14 cellular contexts compared by ENCODE assay signal in genomic region chr2:43276517-43276931, GRCh38. TPM values are rescaled to one million over a fixed set of nuclear protein-coding genes. Genes with fewer than 3 reads are reported as not detected.
DNase-seq lines count a peak whose midpoint lies in the region; ATAC-seq, FAIRE-seq and TF ChIP-seq lines count a peak whose summit lies in the region.
"Had no signal": no experiment of that assay in that cellular context is flagged by ENCODE, and none has a peak within 500 bp of the region (broad histone marks: within the 10 kb centered on the region; RNA-seq: fewer than 3 reads in every experiment).

No MANE protein-coding gene starts in this region.

- BruUV-seq in HCT116 (replicated peaks; lab: Mats Ljungman, UMichigan): no TSS peak

- no peak for DNase-seq in HCT116 (ENCODE audit: low read depth, low spot score)
- DNase-seq in small intestine: peak; percentile 90
- DNase-seq in DMS153 treated with DMSO at 0.1 percent for 48 hours (lab: John Stamatoyannopoulos, UW; ENCODE audit: unreplicated experiment): no peak
- no peak for DNase-seq in neuronal stem cell (ENCODE audit: low spot score)
- DNase-seq in middle frontal gyrus (ENCODE audit: extremely low spot score, low spot score): no peak
- DNase-seq in HEK293T (ENCODE audit: extremely low spot score): no peak
- DNase-seq: activated CD4-positive, CD25-positive, alpha-beta regulatory T cell; central memory CD4-positive, alpha-beta T cell; midbrain; stimulated activated CD4-positive, alpha-beta T cell treated with anti-CD3 and anti-CD28 coated beads, Interleukin-12 subunit alpha, Interleukin-12 subunit beta, amount 100 ng/mL, for 4 hours had no signal

- TF ChIP-seq CTCF in HCT116 (IDR thresholded peaks at IDR 0.05 in 2 of 3, conservative IDR thresholded peaks at IDR 0.05 in 1 of 3; ENCODE audit: borderline replicate concordance in 1 of 3, insufficient read depth in 1 of 3, low read depth in 2 of 3, low read length in 2 of 3) (no peak), liver (IDR thresholded peaks at IDR 0.05; ENCODE audit: low read depth, low read length, missing input control) (no peak)

- intact Hi-C loops in HCT116 (cut with micrococcal nuclease): no loop called here

- no peak overlapping the region for H4K8ac ChIP-seq in neuronal stem cell (ENCODE audit: low read depth, low read length)

- no peak overlapping the region for H2BK120ac ChIP-seq in neuronal stem cell (ENCODE audit: low read depth, low read length)

- no peaks in the 10 kb centered on the region for H3K79me1 ChIP-seq in neuronal stem cell (ENCODE audit: low read depth, low read length)

- no peak overlapping the region for H4K91ac ChIP-seq in neuronal stem cell (ENCODE audit: low read depth, low read length, poor library complexity)

- no peak for TF ChIP-seq RAD21 in HCT116 (IDR thresholded peaks at IDR 0.05; ENCODE audit: low read depth)
- no peak for TF ChIP-seq RAD21 in liver (IDR thresholded peaks at IDR 0.05)

- no peaks in the 10 kb centered on the region for H3K9me3 ChIP-seq in HCT116 (ENCODE audit: control insufficient read depth in 1 of 2, insufficient read depth in 1 of 2, low read depth in 1 of 2, low read length in 2 of 2)
- H3K9me3 ChIP-seq in duodenal mucosa (ENCODE audit: control insufficient read depth in 1 of 2, low read length in 2 of 2): no peaks in the 10 kb centered on the region
- H3K9me3 ChIP-seq in liver (ENCODE audit: control insufficient read depth in 4 of 4, low read length in 3 of 4): no peaks in the 10 kb centered on the region
- no peaks in the 10 kb centered on the region for H3K9me3 ChIP-seq in small intestine (ENCODE audit: control insufficient read depth, low read depth)
- H3K9me3 ChIP-seq in neuronal stem cell (replicated peaks in 1 of 2; ENCODE audit: control insufficient read depth in 2 of 2, insufficient read depth in 1 of 2, low read depth in 1 of 2, low read length in 2 of 2): no peaks in the 10 kb centered on the region
- H3K9me3 ChIP-seq: HAP-1 had no signal

- POLR2A ChIA-PET in HCT116 (lab: Charles Lee): no interaction called here
- POLR2A ChIA-PET in HEK293T (lab: Yijun Ruan, JAX): no interaction called here

- H2BK5ac ChIP-seq in neuronal stem cell (ENCODE audit: low read length): no peak overlapping the region

- no peaks in the 10 kb centered on the region for H3K79me2 ChIP-seq in HCT116 (ENCODE audit: insufficient read depth, low read length)

- H3K27ac ChIP-seq in HCT116 (ENCODE audit: low read depth, low read length): peak overlapping the region; percentile 12; the same call in 1 of the 2 replicates
- peak overlapping the region; percentile 55 for H3K27ac ChIP-seq in duodenal mucosa (ENCODE audit: low read depth, low read length)
- H3K27ac ChIP-seq in liver (ENCODE audit: low read depth in 1 of 2, low read length in 2 of 2): peak overlapping the region; percentile 57 to 87
- peak overlapping the region; percentile 24 to 80 for H3K27ac ChIP-seq in small intestine (ENCODE audit: low read depth in 1 of 2, low read length in 1 of 2)
- no peak overlapping the region for H3K27ac ChIP-seq in neuronal stem cell (replicated peaks; ENCODE audit: low read length)
- H3K27ac ChIP-seq: KMS-11 had no signal

- no peaks in the 10 kb centered on the region for H4K20me1 ChIP-seq in HCT116 (ENCODE audit: insufficient read depth)

- no peak overlapping the region for H3K18ac ChIP-seq in neuronal stem cell (ENCODE audit: low read length)

- RAD21 ChIA-PET in HCT116 (lab: Charles Lee; ENCODE audit: low non-redundant PET in 1 of 2, low total read pairs in 2 of 2, uncharacterized antibody in 2 of 2, unreplicated experiment in 2 of 2): interaction anchor here in 1 of 2 experiments (0.6 kb wide), 1 partner anchor 179 kb away, joined by 3 read pairs; no protein-coding TSS in a partner anchor

- no peak overlapping the region for H2AFZ ChIP-seq in HCT116 (ENCODE audit: low read depth, low read length, poor library complexity, severe bottlenecking)
- H2AFZ ChIP-seq in neuronal stem cell (ENCODE audit: low read length): no peak overlapping the region

- no peak overlapping the region for H2AK5ac ChIP-seq in neuronal stem cell (ENCODE audit: low read depth, low read length)

- H3K9ac ChIP-seq in HCT116 (ENCODE audit: low read length): no peak overlapping the region
- peak overlapping the region; percentile 9 to 14 for H3K9ac ChIP-seq in duodenal mucosa (ENCODE audit: low read depth in 1 of 2, low read length in 2 of 2)
- H3K9ac ChIP-seq in liver (ENCODE audit: low read depth in 1 of 2, low read length in 2 of 2): peak overlapping the region in 1 of 2 donors; percentile 58
- H3K9ac ChIP-seq in neuronal stem cell (ENCODE audit: low read depth, low read length, poor library complexity): no peak overlapping the region
- H3K9ac ChIP-seq: KMS-11 had no signal

- no peak overlapping the region for H3K4ac ChIP-seq in neuronal stem cell (ENCODE audit: low read length)

- 26% methylated on average over 5 of the region's 5 CpGs for WGBS in liver
- WGBS in small intestine, 3 donors: 17 to 47% (median 39%) methylated on average over 5 of the region's 5 CpGs
- no CpG with 5 or more reads among the region's 5 CpGs for WGBS in neuronal stem cell (ENCODE audit: extremely low coverage in 2 of 2, insufficient read length in 2 of 2, insufficient replicate concordance in 1 of 2), 2 donors

- no peak overlapping the region for H2BK15ac ChIP-seq in neuronal stem cell (ENCODE audit: low read length)

- no peak for FAIRE-seq in small intestine (lab: Jason Lieb, UNC)

- no peak overlapping the region for H3K23ac ChIP-seq in neuronal stem cell (ENCODE audit: low read depth, low read length, poor library complexity)

- H3K4me3 ChIP-seq in HCT116 (replicated peaks in 1 of 2; ENCODE audit: low read depth in 1 of 2, low read length in 2 of 2) (no peak overlapping the region), duodenal mucosa (ENCODE audit: low read depth in 1 of 2, low read length in 2 of 2) (peak overlapping the region; percentile 3 to 36), liver (ENCODE audit: low read depth in 1 of 3, low read length in 3 of 3) (no peak overlapping the region), small intestine (ENCODE audit: low read depth in 1 of 2, low read length in 2 of 2) (no peak overlapping the region), neuronal stem cell (ENCODE audit: low read length in 2 of 2) (no peak overlapping the region)
- H3K4me3 ChIP-seq: HAP-1 had no signal

- no peak overlapping the region for H2BK12ac ChIP-seq in neuronal stem cell (ENCODE audit: low read length)

- no peak overlapping the region for H3K14ac ChIP-seq in neuronal stem cell (ENCODE audit: low read length)

- ATAC-seq in HCT116: no peak

- H3K36me3 ChIP-seq in HCT116 (ENCODE audit: control insufficient read depth in 1 of 2, insufficient read depth in 2 of 2, low read length in 2 of 2) (no peaks in the 10 kb centered on the region), duodenal mucosa (ENCODE audit: control insufficient read depth in 1 of 2, insufficient read depth in 2 of 2, low read length in 2 of 2) (peaks cover 4 to 16% of the 10 kb centered on the region in 2 donors), liver (ENCODE audit: control insufficient read depth in 4 of 4, insufficient read depth in 3 of 4, low read depth in 1 of 4, low read length in 3 of 4) (peaks cover 0 to 2% (median 0%) of the 10 kb centered on the region in 4 donors), small intestine (ENCODE audit: control insufficient read depth in 2 of 2, insufficient read depth in 2 of 2, low read length in 2 of 2) (no peaks in the 10 kb centered on the region), neuronal stem cell (replicated peaks in 1 of 2; ENCODE audit: control insufficient read depth in 2 of 2, insufficient read depth in 2 of 2, low read length in 2 of 2) (peaks cover under 1% of the 10 kb centered on the region in 2 donors)
- H3K36me3 ChIP-seq: HAP-1 had no signal

- H3K4me2 ChIP-seq in HCT116 (ENCODE audit: low read length): peak overlapping the region; percentile 20; the same call in 1 of the 2 replicates
- no peak overlapping the region for H3K4me2 ChIP-seq in neuronal stem cell (ENCODE audit: insufficient read depth, low read length, poor library complexity, severe bottlenecking)
- H3K4me2 ChIP-seq: KMS-11 had no signal

- peaks cover 14 to 18% of the 10 kb centered on the region in 2 experiments for H3K4me1 ChIP-seq in HCT116 (ENCODE audit: control insufficient read depth in 1 of 2, insufficient read depth in 2 of 2, low read length in 2 of 2)
- peaks cover 17 to 19% of the 10 kb centered on the region in 2 donors for H3K4me1 ChIP-seq in duodenal mucosa (ENCODE audit: control insufficient read depth in 1 of 2, insufficient read depth in 2 of 2, low read length in 2 of 2)
- peaks cover 7 to 19% (median 16%) of the 10 kb centered on the region in 4 donors for H3K4me1 ChIP-seq in liver (ENCODE audit: control insufficient read depth in 4 of 4, insufficient read depth in 4 of 4, low read length in 3 of 4)
- H3K4me1 ChIP-seq in small intestine (ENCODE audit: control insufficient read depth in 2 of 2, insufficient read depth in 1 of 2, low read depth in 1 of 2, low read length in 1 of 2): peaks cover 0 to 14% of the 10 kb centered on the region in 2 donors
- peaks cover 0 to 1% of the 10 kb centered on the region in 2 donors for H3K4me1 ChIP-seq in neuronal stem cell (ENCODE audit: control insufficient read depth in 2 of 2, insufficient read depth in 1 of 2, low read depth in 1 of 2, low read length in 2 of 2)
- H3K4me1 ChIP-seq: HAP-1 had no signal

- no peak for TF ChIP-seq POLR2A in HCT116 (IDR thresholded peaks at IDR 0.05; ENCODE audit: borderline replicate concordance, extremely low read depth, insufficient read depth, insufficient read length)

- no peaks in the 10 kb centered on the region for H3K9me2 ChIP-seq in HCT116 (ENCODE audit: insufficient read depth)

- CTCF ChIA-PET in HCT116 (lab: Charles Lee): no interaction called here
- CTCF ChIA-PET in HEK293T (lab: Yijun Ruan, JAX): interaction anchor here (0.7 kb wide), 1 partner anchor 1143 kb away, joined by 4 read pairs; no protein-coding TSS in a partner anchor

- no peaks in the 10 kb centered on the region for H3K27me3 ChIP-seq in HCT116 (ENCODE audit: insufficient read depth, low read length)
- no peaks in the 10 kb centered on the region for H3K27me3 ChIP-seq in duodenal mucosa (ENCODE audit: control insufficient read depth in 1 of 2, insufficient read depth in 2 of 2, low read length in 2 of 2)
- no peaks in the 10 kb centered on the region for H3K27me3 ChIP-seq in liver (ENCODE audit: control insufficient read depth in 4 of 4, insufficient read depth in 4 of 4, low read length in 3 of 4)
- H3K27me3 ChIP-seq in small intestine (ENCODE audit: control insufficient read depth in 2 of 2, insufficient read depth in 2 of 2, low read length in 2 of 2): no peaks in the 10 kb centered on the region
- H3K27me3 ChIP-seq in neuronal stem cell (ENCODE audit: control insufficient read depth in 3 of 3, insufficient read depth in 3 of 3, low read depth in 1 of 3, low read length in 3 of 3): no peaks in the 10 kb centered on the region

TF ChIP-seq in HEK293T, 16 proteins besides CTCF, POLR2A, EP300 and RAD21 (continues in another document):
- TF ChIP-seq FOXK2 (IDR thresholded peaks at IDR 0.05): no peak
- TF ChIP-seq LEF1 (IDR thresholded peaks at IDR 0.05; ENCODE audit: borderline replicate concordance): no peak

RNA-seq across cellular contexts. Expression of gene ZFP36L2, which starts 50.1 kb away (rescaled TPM):
- 30.3 TPM for total RNA-seq in HCT116 (2021; ENCODE audit: unreplicated experiment)
- 15.7 and 29.3 TPM in 2 replicates for polyA plus RNA-seq in HCT116 (2012)
- total RNA-seq in liver: 10 to 100 TPM; 10.3 to 19.7 TPM
- 10 to 100 TPM; 18.1 to 26.8 TPM for polyA plus RNA-seq in liver
- polyA plus RNA-seq in small intestine: 10 to 100 TPM; 62.1 to 98.9 (median 98.8) TPM
- polyA plus RNA-seq in neuronal stem cell (2013, experiment 1 of 2): 39.5 TPM
- 40.0 TPM for polyA plus RNA-seq in neuronal stem cell (2013, experiment 2 of 2)

Comparison
In these comparisons a context has a peak if more than half of its experiments do, and no peak if none do; other contexts are left out.
1. H3K4me3 ChIP-seq: peak in duodenal mucosa (2 of 2); none in HCT116 (0 of 2), liver (0 of 3), small intestine (0 of 2) and neuronal stem cell (0 of 2).
2. H3K9ac ChIP-seq: peak in duodenal mucosa (2 of 2); none in HCT116 (single experiment) and neuronal stem cell (single experiment).